ENCODE assay signal across 29 cellular contexts in the genomic region with DNA sequence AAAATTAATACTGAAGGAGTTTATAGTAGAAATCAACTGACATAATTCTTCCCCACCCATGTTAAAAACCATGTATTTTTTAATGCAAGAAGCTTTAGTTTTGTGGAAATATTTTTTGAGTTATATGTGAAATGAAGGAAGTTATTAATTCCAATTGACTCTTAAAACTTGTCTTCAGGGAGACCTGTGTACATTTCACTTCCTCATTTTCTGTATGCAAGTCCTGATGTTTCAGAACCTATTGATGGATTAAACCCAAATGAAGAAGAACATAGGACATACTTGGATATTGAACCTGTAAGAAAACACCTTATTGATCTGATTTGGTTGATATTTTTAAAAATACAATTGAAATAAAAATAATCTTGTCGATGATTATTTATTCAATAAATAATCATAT. TPM values are rescaled to one million over a fixed set of nuclear protein-coding genes. Genes with fewer than 3 reads are reported as not detected.
"Had no signal": no experiment of that assay in that cellular context is flagged by ENCODE, and none has a peak within 500 bp of the region (broad histone marks: within the 10 kb centered on the region; RNA-seq: fewer than 3 reads in every experiment).

No MANE protein-coding gene starts in this region.

- H2AFZ ChIP-seq: hepatocyte had no signal

- H3K27ac ChIP-seq: ascending aorta, cardiac muscle cell, coronary artery, gastroesophageal sphincter, hepatocyte, right atrium auricular region, tibial artery, WERI-Rb-1 had no signal

- ATAC-seq: activated CD4-positive, CD25-positive, alpha-beta regulatory T cell treated with anti-CD3 and anti-CD28 coated beads, Interleukin-2, amount 50 U/mL, for 24 hours; effector memory CD8-positive, alpha-beta T cell; gastroesophageal sphincter; left ventricle myocardium superior; mucosa of descending colon; natural killer cell treated with Interleukin-12 subunit alpha and Interleukin-12 subunit beta and Interleukin-15 and Interleukin-18, amount 100 ng/mL, for 72 hours; stimulated activated memory B cell treated with anti-CD40 and anti-IgM and Interleukin-4, amounts not matched to agents 10 μg/mL and 1 μg/mL and 100 μg/mL, for 72 hours; stimulated activated naive CD8-positive, alpha-beta T cell treated with anti-CD3 and anti-CD28 coated beads, Interleukin-15, amount 100 ng/mL, for 72 hours had no signal

- H3K4me3 ChIP-seq: ascending aorta, cardiac muscle cell, coronary artery, gastroesophageal sphincter, hepatocyte, mucosa of descending colon, right atrium auricular region, smooth muscle cell, tibial artery had no signal

- H3K79me2 ChIP-seq: hepatocyte had no signal

- H3K27ac Mint-ChIP-seq: activated naive CD4-positive, alpha-beta T cell treated with anti-CD3 and anti-CD28 coated beads, Interleukin-2, amount 10 ng/mL, durations not matched to agents 7 days and 5 days; activated naive CD8-positive, alpha-beta T cell treated with anti-CD3 and anti-CD28 coated beads, Interleukin-2, amount 10 ng/mL, durations not matched to agents 7 days and 5 days; brain; effector memory CD8-positive, alpha-beta T cell; natural killer cell treated with Interleukin-12 subunit alpha and Interleukin-12 subunit beta and Interleukin-15 and Interleukin-18, amount 100 ng/mL, for 72 hours; stimulated activated memory B cell treated with anti-CD40 and anti-IgM and Interleukin-4, amounts not matched to agents 10 μg/mL and 1 μg/mL and 100 μg/mL, for 72 hours; stimulated activated naive CD8-positive, alpha-beta T cell treated with anti-CD3 and anti-CD28 coated beads, Interleukin-15, amount 100 ng/mL, for 72 hours had no signal

- H3K9me3 ChIP-seq: ascending aorta, gastroesophageal sphincter, mucosa of descending colon, right atrium auricular region, tibial artery had no signal

- H3K36me3 ChIP-seq: ascending aorta, cardiac muscle cell, gastroesophageal sphincter, tibial artery, WERI-Rb-1 had no signal

- H3K4me1 ChIP-seq: ascending aorta, gastroesophageal sphincter, tibial artery had no signal

- H3K4me2 ChIP-seq: hepatocyte, smooth muscle cell had no signal

- DNase-seq: activated CD4-positive, alpha-beta T cell treated with anti-CD3 and anti-CD28 coated beads for 48 hours; activated CD4-positive, alpha-beta T cell treated with anti-CD3 and anti-CD28 coated beads, Interleukin-2, amount 50 U/mL, for 48 hours; activated CD8-positive, alpha-beta memory T cell treated with anti-CD3 and anti-CD28 coated beads for 24 hours; activated effector memory CD4-positive, alpha-beta T cell treated with anti-CD3 and anti-CD28 coated beads, Interleukin-2, amount 50 U/mL, for 16 hours; activated naive CD4-positive, alpha-beta T cell treated with anti-CD3 and anti-CD28 coated beads, Interleukin-2, amount 10 ng/mL, durations not matched to agents 7 days and 5 days; activated naive CD8-positive, alpha-beta T cell treated with anti-CD3 and anti-CD28 coated beads, Interleukin-2, amount 10 ng/mL, durations not matched to agents 7 days and 5 days; cerebellar nuclear complex; effector memory CD8-positive, alpha-beta T cell; erythroblast; islet precursor cell; left ventricle myocardium superior; mucosa of descending colon; stimulated activated CD4-positive, alpha-beta T cell treated with anti-CD3 and anti-CD28 coated beads, Interleukin-1b, Interleukin-23, amount 100 ng/mL, for 48 hours; stimulated activated CD4-positive, alpha-beta T cell treated with anti-CD3 and anti-CD28 coated beads, Interleukin-4, amount 100 ng/mL, for 4 hours; stimulated activated CD8-positive, alpha-beta memory T cell treated with anti-CD3 and anti-CD28 coated beads, Interleukin-4, amount 100 ng/mL, for 48 hours; stimulated activated naive CD8-positive, alpha-beta T cell treated with anti-CD3 and anti-CD28 coated beads, Interleukin-15, amount 100 ng/mL, for 72 hours; tibial artery; WERI-Rb-1 had no signal

- H3K4me1 Mint-ChIP-seq: activated naive CD4-positive, alpha-beta T cell treated with anti-CD3 and anti-CD28 coated beads, Interleukin-2, amount 10 ng/mL, durations not matched to agents 7 days and 5 days; activated naive CD8-positive, alpha-beta T cell treated with anti-CD3 and anti-CD28 coated beads, Interleukin-2, amount 10 ng/mL, durations not matched to agents 7 days and 5 days; brain; stimulated activated memory B cell treated with anti-CD40 and anti-IgM and Interleukin-4, amounts not matched to agents 10 μg/mL and 1 μg/mL and 100 μg/mL, for 72 hours; stimulated activated naive CD8-positive, alpha-beta T cell treated with anti-CD3 and anti-CD28 coated beads, Interleukin-15, amount 100 ng/mL, for 72 hours had no signal

- H3K27me3 Mint-ChIP-seq: activated naive CD4-positive, alpha-beta T cell treated with anti-CD3 and anti-CD28 coated beads, Interleukin-2, amount 10 ng/mL, durations not matched to agents 7 days and 5 days; activated naive CD8-positive, alpha-beta T cell treated with anti-CD3 and anti-CD28 coated beads, Interleukin-2, amount 10 ng/mL, durations not matched to agents 7 days and 5 days; brain; effector memory CD8-positive, alpha-beta T cell; natural killer cell treated with Interleukin-12 subunit alpha and Interleukin-12 subunit beta and Interleukin-15 and Interleukin-18, amount 100 ng/mL, for 72 hours; stimulated activated memory B cell treated with anti-CD40 and anti-IgM and Interleukin-4, amounts not matched to agents 10 μg/mL and 1 μg/mL and 100 μg/mL, for 72 hours; stimulated activated naive CD8-positive, alpha-beta T cell treated with anti-CD3 and anti-CD28 coated beads, Interleukin-15, amount 100 ng/mL, for 72 hours had no signal

- H3K27me3 ChIP-seq: ascending aorta, cardiac muscle cell, gastroesophageal sphincter, hepatocyte, right atrium auricular region, tibial artery had no signal

- H3K36me3 Mint-ChIP-seq: activated naive CD4-positive, alpha-beta T cell treated with anti-CD3 and anti-CD28 coated beads, Interleukin-2, amount 10 ng/mL, durations not matched to agents 7 days and 5 days; activated naive CD8-positive, alpha-beta T cell treated with anti-CD3 and anti-CD28 coated beads, Interleukin-2, amount 10 ng/mL, durations not matched to agents 7 days and 5 days; brain; natural killer cell treated with Interleukin-12 subunit alpha and Interleukin-12 subunit beta and Interleukin-15 and Interleukin-18, amount 100 ng/mL, for 72 hours; stimulated activated memory B cell treated with anti-CD40 and anti-IgM and Interleukin-4, amounts not matched to agents 10 μg/mL and 1 μg/mL and 100 μg/mL, for 72 hours had no signal

- H3K9me3 Mint-ChIP-seq: activated naive CD4-positive, alpha-beta T cell treated with anti-CD3 and anti-CD28 coated beads, Interleukin-2, amount 10 ng/mL, durations not matched to agents 7 days and 5 days; activated naive CD8-positive, alpha-beta T cell treated with anti-CD3 and anti-CD28 coated beads, Interleukin-2, amount 10 ng/mL, durations not matched to agents 7 days and 5 days; brain; natural killer cell treated with Interleukin-12 subunit alpha and Interleukin-12 subunit beta and Interleukin-15 and Interleukin-18, amount 100 ng/mL, for 72 hours; stimulated activated memory B cell treated with anti-CD40 and anti-IgM and Interleukin-4, amounts not matched to agents 10 μg/mL and 1 μg/mL and 100 μg/mL, for 72 hours; stimulated activated naive CD8-positive, alpha-beta T cell treated with anti-CD3 and anti-CD28 coated beads, Interleukin-15, amount 100 ng/mL, for 72 hours had no signal

- H3K4me3 Mint-ChIP-seq: activated naive CD4-positive, alpha-beta T cell treated with anti-CD3 and anti-CD28 coated beads, Interleukin-2, amount 10 ng/mL, durations not matched to agents 7 days and 5 days; activated naive CD8-positive, alpha-beta T cell treated with anti-CD3 and anti-CD28 coated beads, Interleukin-2, amount 10 ng/mL, durations not matched to agents 7 days and 5 days; brain; effector memory CD8-positive, alpha-beta T cell; natural killer cell treated with Interleukin-12 subunit alpha and Interleukin-12 subunit beta and Interleukin-15 and Interleukin-18, amount 100 ng/mL, for 72 hours; stimulated activated memory B cell treated with anti-CD40 and anti-IgM and Interleukin-4, amounts not matched to agents 10 μg/mL and 1 μg/mL and 100 μg/mL, for 72 hours; stimulated activated naive CD8-positive, alpha-beta T cell treated with anti-CD3 and anti-CD28 coated beads, Interleukin-15, amount 100 ng/mL, for 72 hours had no signal

RNA-seq across cellular contexts. Expression of gene CD36, which starts 33.3 kb away (rescaled TPM):
- total RNA-seq: natural killer cell treated with Interleukin-12 subunit alpha and Interleukin-12 subunit beta and Interleukin-15 and Interleukin-18, amount 100 ng/mL, for 72 hours had no signal
